Comparison of ENCODE assay signal across 18 cellular contexts in the genomic region with DNA sequence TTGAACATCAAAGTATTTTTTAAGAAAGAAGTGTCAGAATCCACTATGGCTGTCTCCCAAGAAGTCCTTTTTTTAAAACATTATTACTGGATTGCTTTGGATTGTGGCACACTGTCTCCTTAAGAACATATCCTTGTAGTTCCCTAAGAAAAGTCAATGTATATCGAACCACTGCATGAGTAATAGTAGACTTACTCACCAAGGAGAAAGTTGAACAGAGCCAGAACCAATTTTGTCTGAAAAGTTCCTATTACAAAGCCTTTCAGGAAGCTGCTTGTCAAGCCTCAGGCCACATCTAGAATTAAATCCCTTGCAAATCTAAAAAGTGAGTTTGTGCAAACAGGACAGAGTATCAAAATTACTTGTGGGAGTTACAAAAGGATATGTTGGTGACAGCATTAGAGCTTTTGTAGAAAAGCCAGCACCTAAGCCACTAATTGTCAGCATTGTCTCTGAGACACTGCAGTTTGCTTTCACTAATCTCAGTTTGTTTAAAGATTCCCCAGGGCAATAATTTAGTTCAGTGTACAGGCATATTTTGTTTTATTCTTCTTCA.
DNase-seq lines count a peak whose midpoint lies in the region; ATAC-seq, FAIRE-seq and TF ChIP-seq lines count a peak whose summit lies in the region.
"Had no signal": no experiment of that assay in that cellular context is flagged by ENCODE, and none has a peak within 500 bp of the region (broad histone marks: within the 10 kb centered on the region; RNA-seq: fewer than 3 reads in every experiment).

No MANE protein-coding gene starts in this region.

- H3K36me3 ChIP-seq in IMR-90 (ENCODE audit: control insufficient read depth, insufficient read depth, low read length), result no peaks in the 10 kb centered on the region
- no peaks in the 10 kb centered on the region for H3K36me3 ChIP-seq in astrocyte (ENCODE audit: insufficient read depth, low read length)
- H3K36me3 ChIP-seq in psoas muscle (ENCODE audit: insufficient read depth in 1 of 2, low read depth in 1 of 2), result no peaks in the 10 kb centered on the region
- H3K36me3 ChIP-seq: ovary had no signal

- no peaks in the 10 kb centered on the region for H3K9me3 Mint-ChIP-seq in astrocyte (ENCODE audit: unreplicated experiment)
- H3K9me3 Mint-ChIP-seq in stimulated activated naive CD8-positive, alpha-beta T cell treated with anti-CD3 and anti-CD28 coated beads, Interleukin-15, amount 100 ng/mL, for 72 hours, result no peaks in the 10 kb centered on the region

- H3K4me1 ChIP-seq in IMR-90 (ENCODE audit: control insufficient read depth, insufficient read depth, low read length), result no peaks in the 10 kb centered on the region
- H3K4me1 ChIP-seq in astrocyte (ENCODE audit: insufficient read depth, low read length), result peaks cover 4% of the 10 kb centered on the region
- peaks cover 10% of the 10 kb centered on the region for H3K4me1 ChIP-seq in foreskin keratinocyte
- no peaks in the 10 kb centered on the region for H3K4me1 ChIP-seq in psoas muscle

- H2AFZ ChIP-seq in IMR-90 (replicated peaks; ENCODE audit: low read length, poor library complexity) (no peak overlapping the region), astrocyte (ENCODE audit: low read depth, low read length) (no peak overlapping the region)

- H3K56ac ChIP-seq in IMR-90 (ENCODE audit: extremely low read depth, insufficient read depth, low read length), result no peak overlapping the region

- no peaks in the 10 kb centered on the region for H3K27me3 Mint-ChIP-seq in astrocyte (ENCODE audit: low read depth, unreplicated experiment)
- H3K27me3 Mint-ChIP-seq in stimulated activated naive CD8-positive, alpha-beta T cell treated with anti-CD3 and anti-CD28 coated beads, Interleukin-15, amount 100 ng/mL, for 72 hours, result no peaks in the 10 kb centered on the region
- H3K27me3 Mint-ChIP-seq: activated CD4-positive, alpha-beta T cell treated with anti-CD3 and anti-CD28 coated beads for 36 hours; activated T-cell treated with anti-CD3 and anti-CD28 coated beads, Interleukin-2, amount 50 U/mL, for 24 hours had no signal

- H2BK120ac ChIP-seq in IMR-90 (ENCODE audit: low read depth, low read length), result no peak overlapping the region

- no peak for TF ChIP-seq POLR2A in IMR-90 (IDR thresholded peaks at IDR 0.05; ENCODE audit: low read depth, low read length)

- no peak overlapping the region for H2BK20ac ChIP-seq in IMR-90 (ENCODE audit: low read depth, low read length)

- H3K9ac ChIP-seq in IMR-90 (ENCODE audit: low read depth, low read length), result no peak overlapping the region
- H3K9ac ChIP-seq in astrocyte (ENCODE audit: low read length), result no peak overlapping the region

- H3K18ac ChIP-seq in IMR-90 (ENCODE audit: low read depth, low read length), result no peak overlapping the region

- H4K5ac ChIP-seq in IMR-90 (ENCODE audit: low read depth, low read length), result no peak overlapping the region

- H3K4me3 ChIP-seq in AG04449 (ENCODE audit: low read depth, low read length), result no peak overlapping the region
- no peak overlapping the region for H3K4me3 ChIP-seq in IMR-90 (ENCODE audit: insufficient read depth, low read depth, low read length)
- no peak overlapping the region for H3K4me3 ChIP-seq in astrocyte (ENCODE audit: insufficient read depth, low read depth, low read length)
- no peak overlapping the region for H3K4me3 ChIP-seq in psoas muscle
- H3K4me3 ChIP-seq: GM12878, ovary had no signal

- peak; percentile 17 for DNase-seq in AG04449 (ENCODE audit: low read depth, low spot score)
- DNase-seq in IMR-90, result peak; percentile 66
- peak; percentile 71 for DNase-seq in astrocyte (ENCODE audit: low read depth)
- DNase-seq in foreskin keratinocyte, result peak; percentile 48 to 82
- no peak for DNase-seq in stimulated activated naive CD8-positive, alpha-beta T cell treated with anti-CD3 and anti-CD28 coated beads, Interleukin-15, amount 100 ng/mL, for 72 hours
- no peak for DNase-seq in psoas muscle
- DNase-seq in KBM-7, result no peak
- DNase-seq in activated CD8-positive, alpha-beta memory T cell treated with anti-CD3 and anti-CD28 coated beads, Interleukin-2, amount 50 U/mL, for 48 hours, result no peak
- DNase-seq: activated CD4-positive, alpha-beta T cell treated with anti-CD3 and anti-CD28 coated beads for 36 hours; activated T-cell treated with anti-CD3 and anti-CD28 coated beads, Interleukin-2, amount 50 U/mL, for 24 hours; anterior cingulate cortex; DMS53; NCI-H1694; NCI-H774; ovary; stimulated activated CD4-positive, alpha-beta T cell treated with anti-CD3 and anti-CD28 coated beads, Interleukin-2, amount 100 ng/mL, for 24 hours had no signal

- no peak overlapping the region for H2AK5ac ChIP-seq in IMR-90 (ENCODE audit: low read depth, low read length)

- H3K14ac ChIP-seq in IMR-90 (replicated peaks; ENCODE audit: low read depth, low read length), result no peak overlapping the region

- no peak overlapping the region for H3K27ac Mint-ChIP-seq in astrocyte (ENCODE audit: unreplicated experiment)
- no peak overlapping the region for H3K27ac Mint-ChIP-seq in stimulated activated naive CD8-positive, alpha-beta T cell treated with anti-CD3 and anti-CD28 coated beads, Interleukin-15, amount 100 ng/mL, for 72 hours
- H3K27ac Mint-ChIP-seq: activated CD4-positive, alpha-beta T cell treated with anti-CD3 and anti-CD28 coated beads for 36 hours; activated T-cell treated with anti-CD3 and anti-CD28 coated beads, Interleukin-2, amount 50 U/mL, for 24 hours; stimulated activated effector memory CD8-positive, alpha-beta T cell treated with anti-CD3 and anti-CD28 coated beads, Interleukin-12 subunit alpha, Interleukin-12 subunit beta, amount 100 ng/mL, for 72 hours had no signal

- dilution Hi-C loops in IMR-90 (cut with HindIII; ENCODE audit: low sequenced_read_pairs, unreplicated experiment), result no loop called here

- in situ Hi-C loops in IMR-90 (cut with MboI; ENCODE audit: low sequenced_read_pairs), result no loop called here
- in situ Hi-C loops in KBM-7 (cut with MboI; ENCODE audit: low pct_unique_long_range_greater_than_20kb, low sequenced_read_pairs), result no loop called here

- no peak for TF ChIP-seq RAD21 in IMR-90 (IDR thresholded peaks at IDR 0.05; ENCODE audit: low read length)

- whole genome bisulfite sequencing in IMR-90 (ENCODE audit: extremely low coverage in 2 of 2, insufficient read length in 1 of 2), 2 experiments, result no CpG with 5 or more reads among the region's 1 CpG
- 26 to 46% (median 30%) methylated on average over 1 of the region's 1 CpG for WGBS in psoas muscle, 3 donors

- no peak overlapping the region for H3K23ac ChIP-seq in IMR-90 (ENCODE audit: low read depth, low read length)

- no peaks in the 10 kb centered on the region for H3K79me2 ChIP-seq in astrocyte (ENCODE audit: insufficient read depth, low read length)

- BruUV-seq in IMR-90 (replicated peaks; lab: Mats Ljungman, UMichigan), result no TSS peak

- no peak overlapping the region for H3K4me3 Mint-ChIP-seq in astrocyte (ENCODE audit: unreplicated experiment)
- H3K4me3 Mint-ChIP-seq in stimulated activated naive CD8-positive, alpha-beta T cell treated with anti-CD3 and anti-CD28 coated beads, Interleukin-15, amount 100 ng/mL, for 72 hours, result no peak overlapping the region
- H3K4me3 Mint-ChIP-seq: activated CD4-positive, alpha-beta T cell treated with anti-CD3 and anti-CD28 coated beads for 36 hours; activated T-cell treated with anti-CD3 and anti-CD28 coated beads, Interleukin-2, amount 50 U/mL, for 24 hours; stimulated activated effector memory CD8-positive, alpha-beta T cell treated with anti-CD3 and anti-CD28 coated beads, Interleukin-12 subunit alpha, Interleukin-12 subunit beta, amount 100 ng/mL, for 72 hours had no signal

- H2BK5ac ChIP-seq in IMR-90 (ENCODE audit: low read depth, low read length, poor library complexity, severe bottlenecking), result no peak overlapping the region

- no peaks in the 10 kb centered on the region for H3K79me1 ChIP-seq in IMR-90 (ENCODE audit: low read depth in 1 of 2, low read length in 2 of 2)

- H2AK9ac ChIP-seq in IMR-90 (replicated peaks; ENCODE audit: low read depth, low read length, poor library complexity), result no peak overlapping the region

- H3K4me2 ChIP-seq in IMR-90 (ENCODE audit: low read depth, low read length) (peak overlapping the region; percentile 54; the same call in 1 of the 2 replicates), astrocyte (ENCODE audit: low read length) (peak overlapping the region; percentile 45)

- no peak overlapping the region for H2BK15ac ChIP-seq in IMR-90 (ENCODE audit: low read depth, low read length)

- CTCF ChIA-PET in AG04449 (lab: Yijun Ruan, JAX), result interaction anchor here (1.0 to 1.9 kb wide), 5 partner anchors 50 to 365 kb away, joined by 3 to 5 read pairs (median 4); no protein-coding TSS in a partner anchor
- CTCF ChIA-PET in IMR-90 (lab: Yijun Ruan, JAX), result no interaction called here

- H3K9me1 ChIP-seq in IMR-90 (ENCODE audit: insufficient read depth, low read length), result no peaks in the 10 kb centered on the region

- H4K91ac ChIP-seq in IMR-90 (ENCODE audit: insufficient read depth, low read depth, low read length), result no peak overlapping the region

- H3K27ac ChIP-seq in IMR-90 (ENCODE audit: insufficient read depth, low read length) (no peak overlapping the region), astrocyte (ENCODE audit: low read depth, low read length) (no peak overlapping the region), foreskin keratinocyte (peak overlapping the region; percentile 0), psoas muscle (no peak overlapping the region)
- H3K27ac ChIP-seq: ovary had no signal

- POLR2A ChIA-PET in AG04449 (lab: Yijun Ruan, JAX) (no interaction called here), IMR-90 (lab: Charles Lee; ENCODE audit: unreplicated experiment) (no interaction called here)

- peak; percentile 20 for FAIRE-seq in astrocyte (lab: Jason Lieb, UNC)
- FAIRE-seq: GM12878 had no signal

- intact Hi-C loops in IMR-90 (cut with micrococcal nuclease) (no loop called here), psoas muscle (cut with DNase I) (loop anchor here in 1 of 2 donors (5.0 kb wide), 1 partner anchor 382 kb away; no protein-coding TSS in a partner anchor)

- no peak overlapping the region for H4K8ac ChIP-seq in IMR-90 (ENCODE audit: low read depth in 2 of 2, low read length in 2 of 2)

- H3K36me3 Mint-ChIP-seq in astrocyte (ENCODE audit: low read depth, unreplicated experiment), result no peaks in the 10 kb centered on the region
- H3K36me3 Mint-ChIP-seq: stimulated activated effector memory CD8-positive, alpha-beta T cell treated with anti-CD3 and anti-CD28 coated beads, Interleukin-12 subunit alpha, Interleukin-12 subunit beta, amount 100 ng/mL, for 72 hours had no signal

- peak; percentile 77 for ATAC-seq in IMR-90 (ENCODE audit: low read depth)
- ATAC-seq in foreskin keratinocyte, result peak; percentile 91
- no peak for ATAC-seq in stimulated activated naive CD8-positive, alpha-beta T cell treated with anti-CD3 and anti-CD28 coated beads, Interleukin-15, amount 100 ng/mL, for 72 hours
- no peak for ATAC-seq in psoas muscle
- ATAC-seq: activated CD4-positive, alpha-beta T cell treated with anti-CD3 and anti-CD28 coated beads for 36 hours; GM12878; stimulated activated effector memory CD8-positive, alpha-beta T cell treated with anti-CD3 and anti-CD28 coated beads, Interleukin-12 subunit alpha, Interleukin-12 subunit beta, amount 100 ng/mL, for 72 hours had no signal

- H3K4ac ChIP-seq in IMR-90 (ENCODE audit: low read depth, low read length), result no peak overlapping the region

- H3K27me3 ChIP-seq in IMR-90 (ENCODE audit: control insufficient read depth, insufficient read depth, low read length) (no peaks in the 10 kb centered on the region), astrocyte (ENCODE audit: insufficient read depth, low read length) (no peaks in the 10 kb centered on the region), foreskin keratinocyte (no peaks in the 10 kb centered on the region), psoas muscle (ENCODE audit: insufficient read depth in 3 of 3, low read length in 2 of 3) (no peaks in the 10 kb centered on the region)
- H3K27me3 ChIP-seq: ovary had no signal

- TF ChIP-seq CTCF in AG04449 (IDR thresholded peaks at IDR 0.05; ENCODE audit: insufficient read depth, low read length, missing control alignments) (no peak), IMR-90 (conservative IDR thresholded peaks at IDR 0.05; ENCODE audit: low read depth, low read length) (no peak), astrocyte (IDR thresholded peaks at IDR 0.05; ENCODE audit: insufficient read depth, low read depth, low read length) (no peak), foreskin keratinocyte (conservative IDR thresholded peaks at IDR 0.05) (no peak), psoas muscle (IDR thresholded peaks at IDR 0.05) (no peak)

- no peaks in the 10 kb centered on the region for H4K20me1 ChIP-seq in IMR-90 (ENCODE audit: insufficient read depth, low read length)
- H4K20me1 ChIP-seq in astrocyte (ENCODE audit: insufficient read depth, low read length), result no peaks in the 10 kb centered on the region

- H3K9me3 ChIP-seq in IMR-90 (ENCODE audit: control insufficient read depth, insufficient read depth, low read length) (no peaks in the 10 kb centered on the region), astrocyte (ENCODE audit: insufficient read depth, low read depth, low read length) (no peaks in the 10 kb centered on the region), psoas muscle (no peaks in the 10 kb centered on the region)
- H3K9me3 ChIP-seq: ovary had no signal

- H3K4me1 Mint-ChIP-seq in astrocyte (ENCODE audit: low read depth, unreplicated experiment), result peaks cover 14% of the 10 kb centered on the region
- H3K4me1 Mint-ChIP-seq in stimulated activated naive CD8-positive, alpha-beta T cell treated with anti-CD3 and anti-CD28 coated beads, Interleukin-15, amount 100 ng/mL, for 72 hours, result no peaks in the 10 kb centered on the region
- H3K4me1 Mint-ChIP-seq: activated CD4-positive, alpha-beta T cell treated with anti-CD3 and anti-CD28 coated beads for 36 hours; stimulated activated effector memory CD8-positive, alpha-beta T cell treated with anti-CD3 and anti-CD28 coated beads, Interleukin-12 subunit alpha, Interleukin-12 subunit beta, amount 100 ng/mL, for 72 hours had no signal

Comparison
In these comparisons a context has a peak if more than half of its experiments do, and no peak if none do; other contexts are left out.
1. DNase-seq: peak in AG04449 (single experiment), IMR-90 (single experiment), astrocyte (single experiment) and foreskin keratinocyte (2 of 2); none in stimulated activated naive CD8-positive, alpha-beta T cell treated with anti-CD3 and anti-CD28 coated beads, Interleukin-15, amount 100 ng/mL, for 72 hours (0 of 2), psoas muscle (0 of 2), KBM-7 (single experiment) and activated CD8-positive, alpha-beta memory T cell treated with anti-CD3 and anti-CD28 coated beads, Interleukin-2, amount 50 U/mL, for 48 hours (single experiment).
2. ATAC-seq: peak in IMR-90 (single experiment) and foreskin keratinocyte (single experiment); none in stimulated activated naive CD8-positive, alpha-beta T cell treated with anti-CD3 and anti-CD28 coated beads, Interleukin-15, amount 100 ng/mL, for 72 hours (single experiment) and psoas muscle (0 of 4).